In genomic region chr2:107735206-107735605, GRCh38 we compare ENCODE assay signal across 14 cellular contexts.
DNase-seq lines count a peak whose midpoint lies in the region; ATAC-seq and TF ChIP-seq lines count a peak whose summit lies in the region.
"Had no signal": no experiment of that assay in that cellular context is flagged by ENCODE, and none has a peak within 500 bp of the region (broad histone marks: within the 10 kb centered on the region; RNA-seq: fewer than 3 reads in every experiment).

No MANE protein-coding gene starts in this region.

- no peaks in the 10 kb centered on the region for H3F3A ChIP-seq in smooth muscle cell (ENCODE audit: low read depth)

- no peak for TF ChIP-seq POLR2A in upper lobe of left lung (IDR thresholded peaks at IDR 0.05)

- H3K36me3 ChIP-seq in smooth muscle cell (ENCODE audit: low read depth) (no peaks in the 10 kb centered on the region), upper lobe of left lung (no peaks in the 10 kb centered on the region)

- H3K9me3 ChIP-seq in smooth muscle cell (replicated peaks; ENCODE audit: low read depth) (no peaks in the 10 kb centered on the region), upper lobe of left lung (no peaks in the 10 kb centered on the region)
- H3K9me3 ChIP-seq: A549 had no signal

- H3K4me1 ChIP-seq in smooth muscle cell (ENCODE audit: low read depth) (no peaks in the 10 kb centered on the region), upper lobe of left lung (no peaks in the 10 kb centered on the region)

- peak overlapping the region; percentile 83 for H3K27ac Mint-ChIP-seq in osteocyte (ENCODE audit: unreplicated experiment)
- H3K27ac Mint-ChIP-seq: CD14-positive monocyte; CD8-positive, alpha-beta T cell; H9 had no signal

- no peaks in the 10 kb centered on the region for H4K20me1 ChIP-seq in smooth muscle cell (ENCODE audit: low read depth)

- H3K27me3 ChIP-seq in smooth muscle cell (ENCODE audit: low read depth) (no peaks in the 10 kb centered on the region), upper lobe of left lung (no peaks in the 10 kb centered on the region)

- no peak for ATAC-seq in upper lobe of left lung (ENCODE audit: low FRiP score in 2 of 2)
- ATAC-seq: A549; CD8-positive, alpha-beta T cell had no signal

- H2AFZ ChIP-seq in smooth muscle cell (ENCODE audit: low read depth): no peak overlapping the region

- H3K27me3 Mint-ChIP-seq in osteocyte (ENCODE audit: unreplicated experiment): no peaks in the 10 kb centered on the region

- H3K4me2 ChIP-seq in smooth muscle cell: no peak overlapping the region
- H3K4me2 ChIP-seq: A549 had no signal

- H3K4me3 Mint-ChIP-seq in osteocyte (ENCODE audit: unreplicated experiment): no peak overlapping the region
- H3K4me3 Mint-ChIP-seq: CD14-positive monocyte; CD8-positive, alpha-beta T cell; H9 had no signal

- no peaks in the 10 kb centered on the region for H3K79me2 ChIP-seq in smooth muscle cell (ENCODE audit: low read depth)

- TF ChIP-seq CTCF in VCaP (conservative IDR thresholded peaks at IDR 0.05) (no peak), choroid plexus epithelial cell (conservative IDR thresholded peaks at IDR 0.05; ENCODE audit: low read depth, low read length) (no peak), osteocyte (IDR thresholded peaks at IDR 0.05) (no peak), smooth muscle cell (IDR thresholded peaks at IDR 0.05; ENCODE audit: borderline replicate concordance, insufficient read depth, poor library complexity, severe bottlenecking) (no peak), upper lobe of left lung (IDR thresholded peaks at IDR 0.05) (no peak)

- peaks cover 2% of the 10 kb centered on the region for H3K9me3 Mint-ChIP-seq in osteocyte (ENCODE audit: unreplicated experiment)
- H3K9me3 Mint-ChIP-seq: H9 had no signal

- peaks cover 67% of the 10 kb centered on the region for H3K4me1 Mint-ChIP-seq in osteocyte (ENCODE audit: unreplicated experiment)
- H3K4me1 Mint-ChIP-seq: CD14-positive monocyte had no signal

- H3K4me3 ChIP-seq in choroid plexus epithelial cell (ENCODE audit: low read depth, low read length) (no peak overlapping the region), smooth muscle cell (no peak overlapping the region), upper lobe of left lung (no peak overlapping the region)
- H3K4me3 ChIP-seq: A549 had no signal

- 90% methylated on average over 2 of the region's 2 CpGs for WGBS in smooth muscle cell (ENCODE audit: low lambda C conversion rate)
- 78 to 81% methylated on average over 2 of the region's 2 CpGs for WGBS in upper lobe of left lung, 2 donors

- peak; percentile 4 for DNase-seq in choroid plexus epithelial cell (ENCODE audit: low read depth)
- DNase-seq in osteocyte (ENCODE audit: extremely low spot score, unreplicated experiment): no peak
- no peak for DNase-seq in NCI-H526 treated with DMSO at 0.1 percent for 48 hours (lab: John Stamatoyannopoulos, UW)
- no peak for DNase-seq in smooth muscle cell (lab: John Stamatoyannopoulos, UW; ENCODE audit: unreplicated experiment)
- DNase-seq in upper lobe of left lung: no peak
- DNase-seq: CD8-positive, alpha-beta T cell; DMS153; DMS79 treated with DMSO at 0.1 percent for 48 hours; EL; GOT3; H9 had no signal

- no peaks in the 10 kb centered on the region for H3K36me3 Mint-ChIP-seq in osteocyte (ENCODE audit: unreplicated experiment)
- H3K36me3 Mint-ChIP-seq: CD14-positive monocyte; CD8-positive, alpha-beta T cell had no signal

- no peak overlapping the region for H3K9ac ChIP-seq in smooth muscle cell (ENCODE audit: low read depth)

- TF ChIP-seq EP300 in upper lobe of left lung (IDR thresholded peaks at IDR 0.05): no peak

- H3K27ac ChIP-seq in VCaP (peak overlapping the region; percentile 51), smooth muscle cell (ENCODE audit: low read depth) (no peak overlapping the region), upper lobe of left lung (no peak overlapping the region)
- H3K27ac ChIP-seq: A549 had no signal
